In the genomic region with DNA sequence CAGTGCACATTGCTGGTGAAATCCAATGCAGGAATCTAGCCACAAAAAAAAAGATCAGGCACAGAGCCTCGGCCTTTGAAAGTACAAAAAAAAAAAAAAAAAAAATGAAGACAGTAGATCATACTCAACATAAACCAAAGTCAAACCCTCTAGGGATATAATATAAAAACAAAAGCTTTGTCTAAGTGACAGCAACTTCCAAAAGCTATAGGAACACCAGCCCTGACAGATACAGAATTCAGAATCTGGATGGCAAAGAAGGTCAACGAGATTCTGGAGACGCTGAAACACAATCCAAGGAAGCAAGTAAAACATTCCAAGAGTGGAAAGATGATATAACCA, we compare ENCODE assay signal across 1 cellular context.
TF ChIP-seq lines count a peak whose summit lies in the region.

No MANE protein-coding gene starts in this region.

TF ChIP-seq in HCT116, 20 proteins besides CTCF, POLR2A, EP300 and RAD21 (continued from another document):
- TF ChIP-seq, protein P1, sequence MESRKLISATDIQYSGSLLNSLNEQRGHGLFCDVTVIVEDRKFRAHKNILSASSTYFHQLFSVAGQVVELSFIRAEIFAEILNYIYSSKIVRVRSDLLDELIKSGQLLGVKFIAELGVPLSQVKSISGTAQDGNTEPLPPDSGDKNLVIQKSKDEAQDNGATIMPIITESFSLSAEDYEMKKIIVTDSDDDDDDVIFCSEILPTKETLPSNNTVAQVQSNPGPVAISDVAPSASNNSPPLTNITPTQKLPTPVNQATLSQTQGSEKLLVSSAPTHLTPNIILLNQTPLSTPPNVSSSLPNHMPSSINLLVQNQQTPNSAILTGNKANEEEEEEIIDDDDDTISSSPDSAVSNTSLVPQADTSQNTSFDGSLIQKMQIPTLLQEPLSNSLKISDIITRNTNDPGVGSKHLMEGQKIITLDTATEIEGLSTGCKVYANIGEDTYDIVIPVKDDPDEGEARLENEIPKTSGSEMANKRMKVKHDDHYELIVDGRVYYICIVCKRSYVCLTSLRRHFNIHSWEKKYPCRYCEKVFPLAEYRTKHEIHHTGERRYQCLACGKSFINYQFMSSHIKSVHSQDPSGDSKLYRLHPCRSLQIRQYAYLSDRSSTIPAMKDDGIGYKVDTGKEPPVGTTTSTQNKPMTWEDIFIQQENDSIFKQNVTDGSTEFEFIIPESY (IDR thresholded peaks at IDR 0.05; ENCODE audit: extremely low read depth, insufficient replicate concordance, low read length) = no peak
- TF ChIP-seq SIN3A (IDR thresholded peaks at IDR 0.05; ENCODE audit: low read depth) (no peak), EZH2phosphoT487 (IDR thresholded peaks at IDR 0.05; ENCODE audit: borderline replicate concordance) (no peak), ZFX (IDR thresholded peaks at IDR 0.05) (no peak)
- TF ChIP-seq, protein P2, sequence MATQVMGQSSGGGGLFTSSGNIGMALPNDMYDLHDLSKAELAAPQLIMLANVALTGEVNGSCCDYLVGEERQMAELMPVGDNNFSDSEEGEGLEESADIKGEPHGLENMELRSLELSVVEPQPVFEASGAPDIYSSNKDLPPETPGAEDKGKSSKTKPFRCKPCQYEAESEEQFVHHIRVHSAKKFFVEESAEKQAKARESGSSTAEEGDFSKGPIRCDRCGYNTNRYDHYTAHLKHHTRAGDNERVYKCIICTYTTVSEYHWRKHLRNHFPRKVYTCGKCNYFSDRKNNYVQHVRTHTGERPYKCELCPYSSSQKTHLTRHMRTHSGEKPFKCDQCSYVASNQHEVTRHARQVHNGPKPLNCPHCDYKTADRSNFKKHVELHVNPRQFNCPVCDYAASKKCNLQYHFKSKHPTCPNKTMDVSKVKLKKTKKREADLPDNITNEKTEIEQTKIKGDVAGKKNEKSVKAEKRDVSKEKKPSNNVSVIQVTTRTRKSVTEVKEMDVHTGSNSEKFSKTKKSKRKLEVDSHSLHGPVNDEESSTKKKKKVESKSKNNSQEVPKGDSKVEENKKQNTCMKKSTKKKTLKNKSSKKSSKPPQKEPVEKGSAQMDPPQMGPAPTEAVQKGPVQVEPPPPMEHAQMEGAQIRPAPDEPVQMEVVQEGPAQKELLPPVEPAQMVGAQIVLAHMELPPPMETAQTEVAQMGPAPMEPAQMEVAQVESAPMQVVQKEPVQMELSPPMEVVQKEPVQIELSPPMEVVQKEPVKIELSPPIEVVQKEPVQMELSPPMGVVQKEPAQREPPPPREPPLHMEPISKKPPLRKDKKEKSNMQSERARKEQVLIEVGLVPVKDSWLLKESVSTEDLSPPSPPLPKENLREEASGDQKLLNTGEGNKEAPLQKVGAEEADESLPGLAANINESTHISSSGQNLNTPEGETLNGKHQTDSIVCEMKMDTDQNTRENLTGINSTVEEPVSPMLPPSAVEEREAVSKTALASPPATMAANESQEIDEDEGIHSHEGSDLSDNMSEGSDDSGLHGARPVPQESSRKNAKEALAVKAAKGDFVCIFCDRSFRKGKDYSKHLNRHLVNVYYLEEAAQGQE (IDR thresholded peaks at IDR 0.05; ENCODE audit: low read depth) = no peak
